In the genomic region with DNA sequence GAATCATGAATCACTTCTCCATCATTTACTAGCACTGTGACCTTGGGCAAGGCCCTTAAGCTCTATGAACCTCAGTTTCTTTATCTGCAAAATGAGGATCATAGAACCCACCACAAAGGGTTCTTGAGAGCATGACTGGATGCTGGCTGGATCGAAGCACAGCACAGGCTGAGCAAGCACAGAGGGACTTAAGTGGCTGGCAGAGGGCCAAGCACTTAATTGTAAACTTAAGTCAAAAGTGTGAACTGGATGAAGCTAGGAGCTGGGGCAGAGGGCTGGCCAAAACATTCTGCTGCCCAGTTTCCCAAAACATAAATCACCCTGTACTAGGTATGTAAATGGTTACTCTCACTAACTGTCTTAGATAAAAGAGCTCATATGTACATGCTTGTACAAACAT, we compare ENCODE assay signal across 22 cellular contexts.
DNase-seq lines count a peak whose midpoint lies in the region; ATAC-seq and TF ChIP-seq lines count a peak whose summit lies in the region.
"Had no signal": no experiment of that assay in that cellular context is flagged by ENCODE, and none has a peak within 500 bp of the region (broad histone marks: within the 10 kb centered on the region; RNA-seq: fewer than 3 reads in every experiment).

No MANE protein-coding gene starts in this region.

- H3K4me3 ChIP-seq in upper lobe of right lung, result no peak overlapping the region
- H3K4me3 ChIP-seq: SJSA1, thoracic aorta had no signal

- intact Hi-C loops in Right ventricle myocardium superior (cut with DNase I) (no loop called here), left cardiac atrium (cut with DNase I) (no loop called here), left ventricle myocardium superior (cut with micrococcal nuclease) (no loop called here), upper lobe of right lung (cut with DNase I) (no loop called here)

- H3K27me3 Mint-ChIP-seq in mesothelial cell of epicardium (ENCODE audit: low read depth), result no peaks in the 10 kb centered on the region
- H3K27me3 Mint-ChIP-seq: activated B cell treated with CpG ODN at 0.5 μM for 24 hours; activated naive CD8-positive, alpha-beta T cell treated with anti-CD3 and anti-CD28 coated beads, Interleukin-2, amount 10 ng/mL, durations not matched to agents 7 days and 5 days; naive B cell; stimulated activated memory B cell treated with anti-CD40 and anti-IgM and Interleukin-4, amounts not matched to agents 10 μg/mL and 1 μg/mL and 100 μg/mL, for 72 hours had no signal

- H3K36me3 Mint-ChIP-seq in mesothelial cell of epicardium, result no peaks in the 10 kb centered on the region
- H3K36me3 Mint-ChIP-seq: activated naive CD8-positive, alpha-beta T cell treated with anti-CD3 and anti-CD28 coated beads, Interleukin-2, amount 10 ng/mL, durations not matched to agents 7 days and 5 days; naive B cell; stimulated activated memory B cell treated with anti-CD40 and anti-IgM and Interleukin-4, amounts not matched to agents 10 μg/mL and 1 μg/mL and 100 μg/mL, for 72 hours had no signal

- H3K27me3 ChIP-seq in upper lobe of right lung, result no peaks in the 10 kb centered on the region
- H3K27me3 ChIP-seq: SJSA1 had no signal

- H3K36me3 ChIP-seq in upper lobe of right lung, result no peaks in the 10 kb centered on the region
- H3K36me3 ChIP-seq: SJSA1, thoracic aorta had no signal

- DNase-seq in Right ventricle myocardium superior (no peak), left cardiac atrium (no peak), amniotic epithelial cell (ENCODE audit: low read depth) (peak; percentile 52), left ventricle myocardium superior (no peak), upper lobe of right lung (no peak), NK-92 (lab: John Stamatoyannopoulos, UW; ENCODE audit: unreplicated experiment) (no peak), mesothelial cell of epicardium (ENCODE audit: low spot score in 2 of 2, unreplicated experiment in 2 of 2) (no peak), NCI-H748 (lab: John Stamatoyannopoulos, UW; ENCODE audit: unreplicated experiment) (no peak)
- DNase-seq: activated B cell treated with CpG ODN at 0.5 μM for 24 hours; activated CD8-positive, alpha-beta memory T cell treated with anti-CD3 and anti-CD28 coated beads for 24 hours; activated naive CD8-positive, alpha-beta T cell treated with anti-CD3 and anti-CD28 coated beads, Interleukin-2, amount 10 ng/mL, durations not matched to agents 7 days and 5 days; CD4-positive, alpha-beta T cell; dermis blood vessel endothelial cell; DMS79; IMR-90; naive B cell; NCI-H1694; NCI-H510A treated with DMSO at 0.1 percent for 48 hours had no signal

- ATAC-seq in Right ventricle myocardium superior (ENCODE audit: poor library complexity) (peak; percentile 14), left cardiac atrium (no peak), left ventricle myocardium superior (peak; percentile 34), upper lobe of right lung (peak; percentile 46)
- ATAC-seq: stimulated activated memory B cell treated with anti-CD40 and anti-IgM and Interleukin-4, amounts not matched to agents 10 μg/mL and 1 μg/mL and 100 μg/mL, for 72 hours had no signal

- no peak overlapping the region for H3K27ac ChIP-seq in upper lobe of right lung
- H3K27ac ChIP-seq: SJSA1, thoracic aorta had no signal

- H3K4me1 ChIP-seq in upper lobe of right lung, result no peaks in the 10 kb centered on the region
- H3K4me1 ChIP-seq: SJSA1 had no signal

- H3K9me3 Mint-ChIP-seq in mesothelial cell of epicardium, result no peaks in the 10 kb centered on the region
- H3K9me3 Mint-ChIP-seq: activated B cell treated with CpG ODN at 0.5 μM for 24 hours; activated naive CD8-positive, alpha-beta T cell treated with anti-CD3 and anti-CD28 coated beads, Interleukin-2, amount 10 ng/mL, durations not matched to agents 7 days and 5 days; CD4-positive, alpha-beta T cell; stimulated activated memory B cell treated with anti-CD40 and anti-IgM and Interleukin-4, amounts not matched to agents 10 μg/mL and 1 μg/mL and 100 μg/mL, for 72 hours had no signal

- no peak overlapping the region for H3K27ac Mint-ChIP-seq in mesothelial cell of epicardium
- H3K27ac Mint-ChIP-seq: activated B cell treated with CpG ODN at 0.5 μM for 24 hours; activated naive CD8-positive, alpha-beta T cell treated with anti-CD3 and anti-CD28 coated beads, Interleukin-2, amount 10 ng/mL, durations not matched to agents 7 days and 5 days; activated T-cell treated with anti-CD3 and anti-CD28 coated beads, Interleukin-2, amount 50 U/mL, for 72 hours; CD4-positive, alpha-beta T cell; stimulated activated memory B cell treated with anti-CD40 and anti-IgM and Interleukin-4, amounts not matched to agents 10 μg/mL and 1 μg/mL and 100 μg/mL, for 72 hours had no signal

- H3K4me1 Mint-ChIP-seq in mesothelial cell of epicardium, result peaks cover 15% of the 10 kb centered on the region
- H3K4me1 Mint-ChIP-seq: activated B cell treated with CpG ODN at 0.5 μM for 24 hours; activated naive CD8-positive, alpha-beta T cell treated with anti-CD3 and anti-CD28 coated beads, Interleukin-2, amount 10 ng/mL, durations not matched to agents 7 days and 5 days; naive B cell; stimulated activated memory B cell treated with anti-CD40 and anti-IgM and Interleukin-4, amounts not matched to agents 10 μg/mL and 1 μg/mL and 100 μg/mL, for 72 hours had no signal

- TF ChIP-seq CTCF in upper lobe of right lung (IDR thresholded peaks at IDR 0.05) (no peak), mesothelial cell of epicardium (IDR thresholded peaks at IDR 0.05; ENCODE audit: unreplicated experiment) (no peak)

- H3K9me3 ChIP-seq in upper lobe of right lung, result no peaks in the 10 kb centered on the region
- H3K9me3 ChIP-seq: SJSA1, thoracic aorta had no signal

- no peak overlapping the region for H3K4me3 Mint-ChIP-seq in mesothelial cell of epicardium
- H3K4me3 Mint-ChIP-seq: activated B cell treated with CpG ODN at 0.5 μM for 24 hours; activated naive CD8-positive, alpha-beta T cell treated with anti-CD3 and anti-CD28 coated beads, Interleukin-2, amount 10 ng/mL, durations not matched to agents 7 days and 5 days; activated T-cell treated with anti-CD3 and anti-CD28 coated beads, Interleukin-2, amount 50 U/mL, for 72 hours; CD4-positive, alpha-beta T cell; naive B cell; stimulated activated memory B cell treated with anti-CD40 and anti-IgM and Interleukin-4, amounts not matched to agents 10 μg/mL and 1 μg/mL and 100 μg/mL, for 72 hours had no signal

Comparison
In these comparisons a context has a peak if more than half of its experiments do, and no peak if none do; other contexts are left out.
1. ATAC-seq: peak in Right ventricle myocardium superior (single experiment), left ventricle myocardium superior (single experiment) and upper lobe of right lung (single experiment); none in left cardiac atrium (0 of 2).